ENCODE assay signal across 1 cellular context in genomic region chr4:3128976-3129375, GRCh38.
TF ChIP-seq lines count a peak whose summit lies in the region.

No MANE protein-coding gene starts in this region.

TF ChIP-seq in GM12878, 131 proteins besides CTCF, POLR2A, EP300 and RAD21 (continued from another document):
- TF ChIP-seq ZBTB40 (IDR thresholded peaks at IDR 0.05; ENCODE audit: borderline replicate concordance) (no peak), TAF1 (IDR thresholded peaks at IDR 0.05; ENCODE audit: borderline replicate concordance, low read depth, low read length) (no peak), FOXM1 (IDR thresholded peaks at IDR 0.05; ENCODE audit: low read depth, low read length) (no peak), CUX1 (IDR thresholded peaks at IDR 0.05; ENCODE audit: insufficient replicate concordance, low read depth, low read length) (no peak), POU2F2 (IDR thresholded peaks at IDR 0.05; ENCODE audit: borderline replicate concordance, low read depth, low read length) (no peak), SP1 (IDR thresholded peaks at IDR 0.05; ENCODE audit: low read depth, low read length) (no peak), SMAD1 (IDR thresholded peaks at IDR 0.05; ENCODE audit: low read depth, partially characterized antibody) (no peak), IKZF1 (conservative IDR thresholded peaks at IDR 0.05) (no peak)
- TF ChIP-seq, protein P1, sequence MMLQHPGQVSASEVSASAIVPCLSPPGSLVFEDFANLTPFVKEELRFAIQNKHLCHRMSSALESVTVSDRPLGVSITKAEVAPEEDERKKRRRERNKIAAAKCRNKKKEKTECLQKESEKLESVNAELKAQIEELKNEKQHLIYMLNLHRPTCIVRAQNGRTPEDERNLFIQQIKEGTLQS (IDR thresholded peaks at IDR 0.05; ENCODE audit: borderline replicate concordance, extremely low read depth, low read depth, low read length), result no peak
TF ChIP-seq in GM12878: peak in this region for 0.
